8 cellular contexts compared by ENCODE assay signal in the genomic region with DNA sequence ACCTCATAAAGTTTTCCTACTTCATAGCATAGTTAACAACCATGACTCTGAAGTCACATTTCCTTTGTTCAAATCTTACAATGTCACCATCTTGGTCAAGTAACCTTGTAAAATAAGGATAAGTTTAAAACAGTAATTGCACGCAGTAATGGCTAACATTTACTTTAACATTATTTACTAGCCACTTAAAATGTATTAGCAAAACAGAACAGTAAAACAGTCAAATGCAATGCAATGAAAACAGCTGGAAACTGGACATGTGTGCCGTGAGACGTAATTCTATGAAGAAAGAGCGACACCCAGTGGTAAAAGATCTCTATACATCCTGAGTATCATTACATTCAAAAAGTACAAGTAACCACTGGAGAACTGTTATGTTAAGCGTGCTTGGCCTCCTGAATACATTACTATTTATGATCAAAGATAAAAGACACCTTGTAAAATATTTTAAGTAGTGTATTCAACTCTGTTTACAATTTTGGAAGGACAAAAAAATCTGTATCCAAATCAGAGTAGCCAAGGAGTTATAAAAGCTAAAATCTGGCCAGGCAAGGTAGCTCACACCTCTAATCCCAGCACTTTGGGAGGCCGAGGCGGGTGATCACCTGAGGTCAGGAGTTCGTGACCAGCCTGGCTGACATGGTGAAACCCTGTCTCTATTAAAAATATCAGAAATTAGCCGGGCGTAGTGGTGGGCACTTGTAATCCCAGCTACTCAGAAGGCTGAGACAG. TPM values are rescaled to one million over a fixed set of nuclear protein-coding genes. Genes with fewer than 3 reads are reported as not detected.
A peak's percentile ranks its signal among the peaks of the same experiment; 100 is the strongest.
DNase-seq lines count a peak whose midpoint lies in the region; ATAC-seq and TF ChIP-seq lines count a peak whose summit lies in the region.

No MANE protein-coding gene starts in this region.

- H3K27ac ChIP-seq in AG04450 (ENCODE audit: low read depth, low read length), result no peak overlapping the region

- H3K4me3 ChIP-seq in AG04450 (ENCODE audit: low read depth, low read length), result no peak overlapping the region

- H3K27me3 ChIP-seq in AG04450 (ENCODE audit: control insufficient read depth, insufficient read depth, low read length), result no peaks in the 10 kb centered on the region

- ATAC-seq in HG03095 (IDR thresholded peaks at IDR 0.05; ENCODE audit: unreplicated experiment), result peak; percentile 81
- peak; percentile 49 for ATAC-seq in activated naive CD8-positive, alpha-beta T cell treated with anti-CD3 and anti-CD28 coated beads, Interleukin-2, amount 50 U/mL, for 24 hours
- peak; percentile 72 for ATAC-seq in left ventricle myocardium superior
- peak; percentile 76 for ATAC-seq in sciatic nerve
- no peak for ATAC-seq in GM21825 (IDR thresholded peaks at IDR 0.05; ENCODE audit: unreplicated experiment)

- CTCF ChIA-PET in AG04450 (lab: Charles Lee), result interaction anchor here (0.6 to 6.0 kb wide), 28 partner anchors 8 to 958 kb away, joined by 3 to 50 read pairs (median 5); a partner anchor contains a TSS

- intact Hi-C loops in left ventricle myocardium superior (cut with micrococcal nuclease) (no loop called here), sciatic nerve (cut with DNase I) (no loop called here)

- H3K27me3 Mint-ChIP-seq in activated naive CD8-positive, alpha-beta T cell treated with anti-CD3 and anti-CD28 coated beads, Interleukin-2, amount 50 U/mL, for 24 hours, result no peaks in the 10 kb centered on the region

- TF ChIP-seq CTCF in AG04450 (IDR thresholded peaks at IDR 0.05; ENCODE audit: low read depth, low read length) (peak; percentile 66), GM12873 (IDR thresholded peaks at IDR 0.05; ENCODE audit: insufficient read depth, low read depth, low read length, missing control alignments) (peak; percentile 65)

- no peaks in the 10 kb centered on the region for H3K4me1 Mint-ChIP-seq in activated naive CD8-positive, alpha-beta T cell treated with anti-CD3 and anti-CD28 coated beads, Interleukin-2, amount 50 U/mL, for 24 hours

- DNase-seq in AG04450 (ENCODE audit: low read depth, low spot score) (peak; percentile 42), NCI-H2171 (lab: John Stamatoyannopoulos, UW) (peak; percentile 43), left ventricle myocardium superior (no peak), sciatic nerve (ENCODE audit: low spot score) (no peak)
- no peak for DNase-seq in activated naive CD8-positive, alpha-beta T cell treated with anti-CD3 and anti-CD28 coated beads, Interleukin-2, amount 50 U/mL, for 24 hours

- H3K36me3 Mint-ChIP-seq in activated naive CD8-positive, alpha-beta T cell treated with anti-CD3 and anti-CD28 coated beads, Interleukin-2, amount 50 U/mL, for 24 hours (ENCODE audit: low read depth), result peaks cover 24% of the 10 kb centered on the region

- H3K9me3 ChIP-seq in AG04450 (ENCODE audit: control insufficient read depth, insufficient read depth, low read length), result no peaks in the 10 kb centered on the region

- H3K27ac Mint-ChIP-seq in activated naive CD8-positive, alpha-beta T cell treated with anti-CD3 and anti-CD28 coated beads, Interleukin-2, amount 50 U/mL, for 24 hours, result no peak overlapping the region

- no peak overlapping the region for H3K4me3 Mint-ChIP-seq in activated naive CD8-positive, alpha-beta T cell treated with anti-CD3 and anti-CD28 coated beads, Interleukin-2, amount 50 U/mL, for 24 hours

- no peaks in the 10 kb centered on the region for H3K9me3 Mint-ChIP-seq in activated naive CD8-positive, alpha-beta T cell treated with anti-CD3 and anti-CD28 coated beads, Interleukin-2, amount 50 U/mL, for 24 hours

- POLR2A ChIA-PET in AG04450 (lab: Yijun Ruan, JAX), result no interaction called here

RNA-seq across cellular contexts. Expression of a gene that starts 27.2 kb away (rescaled TPM):
- 14.4 and 17.9 TPM in 2 replicates for polyA plus RNA-seq in AG04450 (2011; rRNA removed)
- 27.1 and 29.9 TPM in 2 replicates for polyA minus RNA-seq in AG04450 (2011; rRNA and poly(A)+ RNA removed)
- total RNA-seq in left ventricle myocardium superior (36.9 TPM), sciatic nerve (38.5 TPM)

Comparison
In these comparisons a context has a peak if more than half of its experiments do, and no peak if none do; other contexts are left out.
1. DNase-seq: peak in AG04450 (single experiment) and NCI-H2171 (single experiment); none in activated naive CD8-positive, alpha-beta T cell treated with anti-CD3 and anti-CD28 coated beads, Interleukin-2, amount 50 U/mL, for 24 hours (single experiment), left ventricle myocardium superior (single experiment) and sciatic nerve (single experiment).